Comparison of ENCODE assay signal across 1 cellular context in the genomic region with DNA sequence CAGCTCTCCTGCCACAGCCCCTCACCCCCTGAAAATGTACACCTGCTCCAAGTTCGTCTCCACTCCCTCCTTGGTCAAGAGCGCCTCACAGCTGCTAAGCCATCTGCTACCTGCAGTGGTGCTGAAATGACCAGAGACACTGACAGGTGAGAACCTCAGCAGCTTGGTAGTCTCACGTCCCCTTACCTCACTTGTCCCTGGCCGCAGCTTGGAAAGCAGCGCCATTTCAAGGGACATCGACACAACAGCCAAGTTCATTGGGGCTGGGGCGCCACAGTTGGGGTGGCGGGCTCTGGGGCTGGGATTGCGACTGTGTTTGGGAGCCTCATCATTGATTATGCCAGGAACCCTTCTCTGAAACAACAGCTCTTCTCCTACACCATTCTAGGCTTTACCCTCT.
TF ChIP-seq lines count a peak whose summit lies in the region.

No MANE protein-coding gene starts in this region.

TF ChIP-seq in WTC11, 78 proteins besides CTCF, POLR2A, EP300 and RAD21 (continued from another document):
- TF ChIP-seq, protein P1, sequence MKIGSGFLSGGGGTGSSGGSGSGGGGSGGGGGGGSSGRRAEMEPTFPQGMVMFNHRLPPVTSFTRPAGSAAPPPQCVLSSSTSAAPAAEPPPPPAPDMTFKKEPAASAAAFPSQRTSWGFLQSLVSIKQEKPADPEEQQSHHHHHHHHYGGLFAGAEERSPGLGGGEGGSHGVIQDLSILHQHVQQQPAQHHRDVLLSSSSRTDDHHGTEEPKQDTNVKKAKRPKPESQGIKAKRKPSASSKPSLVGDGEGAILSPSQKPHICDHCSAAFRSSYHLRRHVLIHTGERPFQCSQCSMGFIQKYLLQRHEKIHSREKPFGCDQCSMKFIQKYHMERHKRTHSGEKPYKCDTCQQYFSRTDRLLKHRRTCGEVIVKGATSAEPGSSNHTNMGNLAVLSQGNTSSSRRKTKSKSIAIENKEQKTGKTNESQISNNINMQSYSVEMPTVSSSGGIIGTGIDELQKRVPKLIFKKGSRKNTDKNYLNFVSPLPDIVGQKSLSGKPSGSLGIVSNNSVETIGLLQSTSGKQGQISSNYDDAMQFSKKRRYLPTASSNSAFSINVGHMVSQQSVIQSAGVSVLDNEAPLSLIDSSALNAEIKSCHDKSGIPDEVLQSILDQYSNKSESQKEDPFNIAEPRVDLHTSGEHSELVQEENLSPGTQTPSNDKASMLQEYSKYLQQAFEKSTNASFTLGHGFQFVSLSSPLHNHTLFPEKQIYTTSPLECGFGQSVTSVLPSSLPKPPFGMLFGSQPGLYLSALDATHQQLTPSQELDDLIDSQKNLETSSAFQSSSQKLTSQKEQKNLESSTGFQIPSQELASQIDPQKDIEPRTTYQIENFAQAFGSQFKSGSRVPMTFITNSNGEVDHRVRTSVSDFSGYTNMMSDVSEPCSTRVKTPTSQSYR (CRISPR knock-in tag; IDR thresholded peaks at IDR 0.05): no peak
- TF ChIP-seq, protein P2, sequence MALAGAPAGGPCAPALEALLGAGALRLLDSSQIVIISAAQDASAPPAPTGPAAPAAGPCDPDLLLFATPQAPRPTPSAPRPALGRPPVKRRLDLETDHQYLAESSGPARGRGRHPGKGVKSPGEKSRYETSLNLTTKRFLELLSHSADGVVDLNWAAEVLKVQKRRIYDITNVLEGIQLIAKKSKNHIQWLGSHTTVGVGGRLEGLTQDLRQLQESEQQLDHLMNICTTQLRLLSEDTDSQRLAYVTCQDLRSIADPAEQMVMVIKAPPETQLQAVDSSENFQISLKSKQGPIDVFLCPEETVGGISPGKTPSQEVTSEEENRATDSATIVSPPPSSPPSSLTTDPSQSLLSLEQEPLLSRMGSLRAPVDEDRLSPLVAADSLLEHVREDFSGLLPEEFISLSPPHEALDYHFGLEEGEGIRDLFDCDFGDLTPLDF (CRISPR knock-in tag; IDR thresholded peaks at IDR 0.05): no peak
- TF ChIP-seq, protein P3, sequence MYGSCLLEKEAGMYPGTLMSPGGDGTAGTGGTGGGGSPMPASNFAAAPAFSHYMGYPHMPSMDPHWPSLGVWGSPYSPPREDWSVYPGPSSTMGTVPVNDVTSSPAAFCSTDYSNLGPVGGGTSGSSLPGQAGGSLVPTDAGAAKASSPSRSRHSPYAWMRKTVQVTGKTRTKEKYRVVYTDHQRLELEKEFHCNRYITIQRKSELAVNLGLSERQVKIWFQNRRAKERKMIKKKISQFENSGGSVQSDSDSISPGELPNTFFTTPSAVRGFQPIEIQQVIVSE (CRISPR knock-in tag; IDR thresholded peaks at IDR 0.05; ENCODE audit: borderline replicate concordance): no peak
- no peak for TF ChIP-seq IRF2 (CRISPR knock-in tag; IDR thresholded peaks at IDR 0.05; ENCODE audit: borderline replicate concordance, low read depth)
- no peak for TF ChIP-seq NR1H2 (CRISPR knock-in tag; IDR thresholded peaks at IDR 0.05)
- no peak for TF ChIP-seq JAZF1 (CRISPR knock-in tag; IDR thresholded peaks at IDR 0.05)
- TF ChIP-seq ZNF219 (CRISPR knock-in tag; IDR thresholded peaks at IDR 0.05; ENCODE audit: borderline replicate concordance): no peak
- TF ChIP-seq FOXJ3 (CRISPR knock-in tag; IDR thresholded peaks at IDR 0.05; ENCODE audit: borderline replicate concordance): no peak
- TF ChIP-seq NFATC4 (CRISPR knock-in tag; IDR thresholded peaks at IDR 0.05): no peak
- TF ChIP-seq TEAD4 (CRISPR knock-in tag; IDR thresholded peaks at IDR 0.05): no peak
